In the genomic region with DNA sequence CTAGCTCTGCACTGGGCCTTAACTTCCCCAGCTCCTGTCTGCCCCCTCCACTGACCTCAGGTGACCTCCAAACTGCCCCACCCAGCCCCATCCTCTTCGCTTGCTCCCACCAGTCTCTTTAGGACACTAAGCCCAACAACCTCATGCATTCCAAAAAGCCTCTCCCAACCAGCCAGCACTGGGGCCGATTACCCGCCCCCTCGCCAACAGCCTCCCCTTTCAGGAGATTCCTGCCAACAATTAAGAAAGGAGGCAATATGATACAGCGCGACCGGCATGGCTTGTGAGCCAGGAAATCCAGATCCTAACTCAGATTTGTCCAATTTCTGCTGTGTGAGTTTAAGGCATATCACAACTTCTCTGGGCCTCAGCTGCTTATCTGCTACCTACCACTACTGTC, we compare ENCODE assay signal across 18 cellular contexts. TPM values are rescaled to one million over a fixed set of nuclear protein-coding genes. Genes with fewer than 3 reads are reported as not detected.
DNase-seq lines count a peak whose midpoint lies in the region; ATAC-seq and TF ChIP-seq lines count a peak whose summit lies in the region.
"Had no signal": no experiment of that assay in that cellular context is flagged by ENCODE, and none has a peak within 500 bp of the region (broad histone marks: within the 10 kb centered on the region; RNA-seq: fewer than 3 reads in every experiment).

No MANE protein-coding gene starts in this region.

- POLR2A ChIA-PET in A673 (lab: Charles Lee; ENCODE audit: low non-redundant PET): no interaction called here

- DNase-seq in A673 (ENCODE audit: low spot score) (peak; percentile 15), ELF-1 (ENCODE audit: low read depth, low spot score) (peak; percentile 42), body of pancreas (peak in 1 of 4 donors; percentile 44), trophoblast cell (no peak), dedifferentiated amniotic fluid mesenchymal stem cell (ENCODE audit: extremely low spot score) (no peak)
- no peak for DNase-seq in effector memory CD8-positive, alpha-beta T cell
- DNase-seq: CD4-positive, alpha-beta memory T cell; DND-41; EL; GM23248; KG1 had no signal

- no peak overlapping the region for H4K8ac ChIP-seq in trophoblast cell (ENCODE audit: low read depth, low read length)

- ATAC-seq in body of pancreas (peak; percentile 24), HG03159 (IDR thresholded peaks at IDR 0.05; ENCODE audit: unreplicated experiment) (no peak)
- no peak for ATAC-seq in effector memory CD8-positive, alpha-beta T cell (replicated peaks)

- no peak overlapping the region for H2BK5ac ChIP-seq in trophoblast cell (ENCODE audit: low read depth, low read length, poor library complexity)

- no peaks in the 10 kb centered on the region for H3K36me3 Mint-ChIP-seq in effector memory CD8-positive, alpha-beta T cell (ENCODE audit: insufficient read depth)
- H3K36me3 Mint-ChIP-seq: CD14-positive monocyte; CD4-positive, alpha-beta memory T cell; IgD-negative memory B cell had no signal

- BruUV-seq in A673 (replicated peaks; lab: Mats Ljungman, UMichigan): no TSS peak

- no peak overlapping the region for H3K9ac ChIP-seq in trophoblast cell (ENCODE audit: low read length)
- H3K9ac ChIP-seq: BLaER1, GM23248 had no signal

- no peak overlapping the region for H3K23ac ChIP-seq in trophoblast cell (ENCODE audit: low read length)

- no peaks in the 10 kb centered on the region for H3K4me1 Mint-ChIP-seq in effector memory CD8-positive, alpha-beta T cell (ENCODE audit: low read depth in 2 of 2)
- H3K4me1 Mint-ChIP-seq: CD14-positive monocyte; CD4-positive, alpha-beta memory T cell had no signal

- TF ChIP-seq CTCF in A673 (conservative IDR thresholded peaks at IDR 0.05; ENCODE audit: low read depth, low read length): no peak
- no peak for TF ChIP-seq CTCF in body of pancreas (IDR thresholded peaks at IDR 0.05)

- H3K4me1 ChIP-seq in A673 (ENCODE audit: insufficient read depth, low read length, poor library complexity, severe bottlenecking) (peaks cover 23% of the 10 kb centered on the region), body of pancreas (peaks cover 75% of the 10 kb centered on the region), trophoblast cell (ENCODE audit: control insufficient read depth in 1 of 2, insufficient read depth in 2 of 2, low read length in 2 of 2) (peaks cover 23 to 25% of the 10 kb centered on the region in 2 experiments)

- H3K27ac Mint-ChIP-seq in effector memory CD8-positive, alpha-beta T cell: no peak overlapping the region
- H3K27ac Mint-ChIP-seq: CD14-positive monocyte; CD4-positive, alpha-beta memory T cell; IgD-negative memory B cell had no signal

- H3K27ac ChIP-seq in A673 (ENCODE audit: low read depth, low read length, poor library complexity, severe bottlenecking) (no peak overlapping the region), body of pancreas (peak overlapping the region; percentile 72 to 81 (median 78)), trophoblast cell (ENCODE audit: low read depth, low read length) (no peak overlapping the region)
- H3K27ac ChIP-seq: BLaER1, GM23248 had no signal

- no peaks in the 10 kb centered on the region for H3K9me3 Mint-ChIP-seq in effector memory CD8-positive, alpha-beta T cell
- H3K9me3 Mint-ChIP-seq: CD14-positive monocyte; CD4-positive, alpha-beta memory T cell; IgD-negative memory B cell had no signal

- intact Hi-C loops in A673 (cut with micrococcal nuclease; ENCODE audit: unreplicated experiment) (no loop called here), body of pancreas (cut with DNase I) (no loop called here)

- no peak overlapping the region for H4K91ac ChIP-seq in trophoblast cell (ENCODE audit: low read depth, low read length)

- H3K4me2 ChIP-seq in trophoblast cell (ENCODE audit: low read length): no peak overlapping the region
- H3K4me2 ChIP-seq: BLaER1 had no signal

- H2AFZ ChIP-seq in trophoblast cell (ENCODE audit: insufficient read depth, low read length, poor library complexity): no peak overlapping the region
- H2AFZ ChIP-seq: GM23248 had no signal

- peak overlapping the region; percentile 25 for H3K18ac ChIP-seq in trophoblast cell (ENCODE audit: low read length)

- no peak overlapping the region for H3K4me3 Mint-ChIP-seq in effector memory CD8-positive, alpha-beta T cell
- H3K4me3 Mint-ChIP-seq: CD14-positive monocyte; CD4-positive, alpha-beta memory T cell; IgD-negative memory B cell had no signal

- H3K79me1 ChIP-seq in trophoblast cell (ENCODE audit: low read length): peaks cover 5% of the 10 kb centered on the region

- H3K36me3 ChIP-seq in A673 (ENCODE audit: insufficient read depth, low read length, poor library complexity, severe bottlenecking): no peaks in the 10 kb centered on the region
- no peaks in the 10 kb centered on the region for H3K36me3 ChIP-seq in body of pancreas (replicated peaks in 1 of 2; ENCODE audit: insufficient read depth in 1 of 2, low read depth in 2 of 2)
- peaks cover 10 to 11% of the 10 kb centered on the region in 2 experiments for H3K36me3 ChIP-seq in trophoblast cell (ENCODE audit: control insufficient read depth in 1 of 2, insufficient read depth in 2 of 2, low read length in 2 of 2)
- H3K36me3 ChIP-seq: BLaER1, HAP-1 had no signal

- H3K4ac ChIP-seq in trophoblast cell (ENCODE audit: low read depth, low read length): peak overlapping the region; percentile 80

- CTCF ChIA-PET in A673 (lab: Charles Lee): no interaction called here

- 43 to 44% methylated on average over 7 of the region's 7 CpGs for WGBS in body of pancreas, 2 donors
- no CpG with 5 or more reads among the region's 7 CpGs for WGBS in trophoblast cell (ENCODE audit: extremely low coverage, insufficient coverage, insufficient read length)

- H3K27me3 Mint-ChIP-seq in effector memory CD8-positive, alpha-beta T cell: peaks cover 16 to 18% of the 10 kb centered on the region in 2 donors

- H4K12ac ChIP-seq in trophoblast cell (ENCODE audit: low read depth, low read length): no peak overlapping the region

- H2AK5ac ChIP-seq in trophoblast cell (ENCODE audit: low read length): no peak overlapping the region

- H3K9me3 ChIP-seq in A673 (ENCODE audit: low read depth, low read length, poor library complexity, severe bottlenecking) (no peaks in the 10 kb centered on the region), body of pancreas (no peaks in the 10 kb centered on the region), trophoblast cell (ENCODE audit: insufficient read depth, low read depth, low read length) (peaks cover 4% of the 10 kb centered on the region)
- H3K9me3 ChIP-seq: BLaER1, HAP-1 had no signal

- no peak for TF ChIP-seq POLR2A in body of pancreas (IDR thresholded peaks at IDR 0.05)

- no peak overlapping the region for H3K14ac ChIP-seq in trophoblast cell (ENCODE audit: low read length)

- H3K4me3 ChIP-seq in A673 (ENCODE audit: low read depth, low read length, poor library complexity, severe bottlenecking): no peak overlapping the region
- no peak overlapping the region for H3K4me3 ChIP-seq in body of pancreas
- H3K4me3 ChIP-seq in trophoblast cell (ENCODE audit: low read depth, low read length): no peak overlapping the region
- H3K4me3 ChIP-seq: BLaER1, GM23248, HAP-1 had no signal

- peaks cover 8% of the 10 kb centered on the region for H3K79me2 ChIP-seq in trophoblast cell (ENCODE audit: control insufficient read depth, insufficient read depth, low read length, poor library complexity)

- H2BK120ac ChIP-seq in trophoblast cell (ENCODE audit: insufficient read depth, low read length, poor library complexity): no peak overlapping the region

- H3K27me3 ChIP-seq in A673 (replicated peaks; ENCODE audit: insufficient read depth, low read depth, low read length, poor library complexity): no peaks in the 10 kb centered on the region
- no peaks in the 10 kb centered on the region for H3K27me3 ChIP-seq in body of pancreas
- H3K27me3 ChIP-seq in trophoblast cell (ENCODE audit: insufficient read depth, low read length): no peaks in the 10 kb centered on the region
- H3K27me3 ChIP-seq: BLaER1 had no signal

- no peak overlapping the region for H2BK12ac ChIP-seq in trophoblast cell (ENCODE audit: low read length)

RNA-seq across cellular contexts. Expression of gene KANK4, which starts 14.7 kb away (rescaled TPM):
- total RNA-seq in A673 (2021): 0.13 and 0.24 TPM in 2 replicates
- 10 to 100 TPM in 1 of 2 donors, 1 to 10 TPM in 1; 9.1 to 23.7 TPM for total RNA-seq in body of pancreas
- 41.0 and 46.4 TPM in 2 replicates for polyA plus RNA-seq in trophoblast cell (2013)
- total RNA-seq: CD4-positive, alpha-beta memory T cell; H4 had no signal
- polyA plus RNA-seq: AG04450; CD14-positive monocyte; CD4-positive, alpha-beta memory T cell; IgD-negative memory B cell had no signal

Comparison
In these comparisons a context has a peak if more than half of its experiments do, and no peak if none do; other contexts are left out.
1. DNase-seq: peak in A673 (single experiment) and ELF-1 (single experiment); none in trophoblast cell (0 of 2), effector memory CD8-positive, alpha-beta T cell (0 of 3) and dedifferentiated amniotic fluid mesenchymal stem cell (single experiment).
2. H3K27ac ChIP-seq: peak in body of pancreas (4 of 4); none in A673 (single experiment) and trophoblast cell (single experiment).